Comparison of ENCODE assay signal across 5 cellular contexts in the genomic region with DNA sequence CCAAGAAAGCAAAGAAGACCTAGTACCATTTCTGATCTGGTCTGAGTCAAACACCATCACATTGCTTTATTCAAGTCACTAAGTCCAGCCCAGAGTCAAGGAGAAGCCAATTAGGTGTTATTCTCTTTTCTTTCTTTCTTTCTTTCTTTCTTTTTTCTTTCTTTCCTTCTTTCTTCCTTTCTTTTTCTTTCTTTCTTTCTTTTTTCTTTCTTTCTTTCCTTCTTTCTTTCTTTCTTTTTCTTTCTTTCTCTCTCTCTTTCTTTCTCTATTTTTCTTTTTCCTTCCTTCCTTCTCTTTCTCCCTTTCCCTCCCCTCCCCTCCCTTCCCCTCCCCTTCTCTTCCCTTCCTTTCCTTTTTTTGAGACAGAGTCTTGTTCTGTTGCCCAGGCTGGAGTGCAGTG. TPM values are rescaled to one million over a fixed set of nuclear protein-coding genes. Genes with fewer than 3 reads are reported as not detected.
"Had no signal": no experiment of that assay in that cellular context is flagged by ENCODE, and none has a peak within 500 bp of the region (broad histone marks: within the 10 kb centered on the region; RNA-seq: fewer than 3 reads in every experiment).

No MANE protein-coding gene starts in this region.

RNA-seq across cellular contexts. Expression of gene NWD1, which starts 8.8 kb away (rescaled TPM):
- total RNA-seq: GM23248, H1, H7, H9, HFFc6 had no signal
- polyA plus RNA-seq: GM23248 had no signal
